In genomic region chr16:10605636-10606035, GRCh38 we compare ENCODE assay signal across 8 cellular contexts.
"Had no signal": no experiment of that assay in that cellular context is flagged by ENCODE, and none has a peak within 500 bp of the region (broad histone marks: within the 10 kb centered on the region; RNA-seq: fewer than 3 reads in every experiment).

No MANE protein-coding gene starts in this region.

- FAIRE-seq: G401.6, GM12878, GM12891, GM12892, GM18507, GM19239 had no signal

- ATAC-seq: GM12878 had no signal

- H3K4me3 ChIP-seq: GM12878 had no signal

- DNase-seq: GDM1, GF-D8 had no signal
